11 cellular contexts compared by ENCODE assay signal in genomic region chr13:40681341-40682051, GRCh38. TPM values are rescaled to one million over a fixed set of nuclear protein-coding genes. Genes with fewer than 3 reads are reported as not detected.
A peak's percentile ranks its signal among the peaks of the same experiment; 100 is the strongest.
DNase-seq lines count a peak whose midpoint lies in the region; ATAC-seq, FAIRE-seq and TF ChIP-seq lines count a peak whose summit lies in the region.
"Had no signal": no experiment of that assay in that cellular context is flagged by ENCODE, and none has a peak within 500 bp of the region (broad histone marks: within the 10 kb centered on the region; RNA-seq: fewer than 3 reads in every experiment).

No MANE protein-coding gene starts in this region.

- H3K36me3 ChIP-seq in Caco-2 (ENCODE audit: control insufficient read depth, insufficient read depth, low read length) (no peaks in the 10 kb centered on the region), HUES6 (ENCODE audit: control insufficient read depth, insufficient read depth, low read length) (no peaks in the 10 kb centered on the region), K562 (ENCODE audit: control insufficient read depth, insufficient read depth, low read length) (no peaks in the 10 kb centered on the region)
- H3K36me3 ChIP-seq: spleen had no signal

- no peaks in the 10 kb centered on the region for H3K9me3 ChIP-seq in Caco-2
- no peaks in the 10 kb centered on the region for H3K9me3 ChIP-seq in HUES6 (ENCODE audit: control insufficient read depth, insufficient read depth, low read depth, low read length)
- no peaks in the 10 kb centered on the region for H3K9me3 ChIP-seq in K562 (replicated peaks; ENCODE audit: control insufficient read depth, insufficient read depth, low read depth, low read length)
- H3K9me3 ChIP-seq: spleen had no signal

- TF ChIP-seq CTCF in Caco-2 (IDR thresholded peaks at IDR 0.05; ENCODE audit: insufficient read depth in 1 of 2, low read depth in 1 of 2, low read length in 1 of 2, severe bottlenecking in 1 of 2, unreplicated experiment in 1 of 2) (no peak), K562 (IDR thresholded peaks at IDR 0.05 in 2 of 3, conservative IDR thresholded peaks at IDR 0.05 in 1 of 3; ENCODE audit: insufficient read depth in 2 of 3, low read depth in 1 of 3, low read length in 3 of 3) (no peak)

- DNase-seq in Caco-2, result peak in 1 of 2 experiments; percentile 46
- peak; percentile 17 to 67 (median 30) for DNase-seq in K562 (ENCODE audit: extremely low read depth in 1 of 4, low spot score in 3 of 4)
- peak; percentile 50 to 69 for DNase-seq in lung microvascular endothelial cell (ENCODE audit: low read depth in 2 of 2)
- no peak for DNase-seq in NCI-H2227 treated with DMSO at 0.1 percent for 48 hours (lab: John Stamatoyannopoulos, UW)
- DNase-seq in effector memory CD8-positive, alpha-beta T cell, result no peak
- DNase-seq: amniotic stem cell; CD4-positive, alpha-beta memory T cell; spleen had no signal

- no peak for TF ChIP-seq POLR2A in K562 (conservative IDR thresholded peaks at IDR 0.05)

- H3K4me1 ChIP-seq in Caco-2, result peaks cover 15% of the 10 kb centered on the region
- peaks cover 30% of the 10 kb centered on the region for H3K4me1 ChIP-seq in HUES6 (ENCODE audit: control insufficient read depth, insufficient read depth, low read length)
- H3K4me1 ChIP-seq in K562 (replicated peaks in 1 of 2; ENCODE audit: control insufficient read depth in 2 of 2, insufficient read depth in 2 of 2, low read length in 2 of 2), result peaks cover 0 to 7% of the 10 kb centered on the region in 2 experiments; a peak in 2 of 5 replicates

- H3K9me1 ChIP-seq in K562 (ENCODE audit: control insufficient read depth, insufficient read depth, low read length), result no peaks in the 10 kb centered on the region

- ATAC-seq in K562, result peak; percentile 85
- ATAC-seq in GM19467 (IDR thresholded peaks at IDR 0.05; ENCODE audit: unreplicated experiment), result no peak
- ATAC-seq in HG02981 (IDR thresholded peaks at IDR 0.05; ENCODE audit: unreplicated experiment), result no peak
- no peak for ATAC-seq in effector memory CD8-positive, alpha-beta T cell (replicated peaks)

- no peak overlapping the region for H3K4me3 Mint-ChIP-seq in Caco-2 (ENCODE audit: unreplicated experiment)
- no peak overlapping the region for H3K4me3 Mint-ChIP-seq in effector memory CD8-positive, alpha-beta T cell
- H3K4me3 Mint-ChIP-seq: CD4-positive, alpha-beta memory T cell had no signal

- H2AFZ ChIP-seq in K562 (ENCODE audit: low read depth, low read length), result no peak overlapping the region

- peak; percentile 59 for FAIRE-seq in K562 (lab: Jason Lieb, UNC)

- 9% methylated on average over 5 of the region's 7 CpGs for WGBS in K562 (ENCODE audit: insufficient coverage, low coverage, missing lambda C conversion rate)

- H3K36me3 Mint-ChIP-seq in Caco-2 (ENCODE audit: insufficient read depth, unreplicated experiment), result no peaks in the 10 kb centered on the region
- H3K36me3 Mint-ChIP-seq in effector memory CD8-positive, alpha-beta T cell (ENCODE audit: insufficient read depth), result no peaks in the 10 kb centered on the region
- H3K36me3 Mint-ChIP-seq: CD4-positive, alpha-beta memory T cell had no signal

- peak overlapping the region; percentile 37 for H3K9ac ChIP-seq in HUES6 (ENCODE audit: low read length)
- H3K9ac ChIP-seq in K562 (ENCODE audit: insufficient read depth in 1 of 2, low read depth in 2 of 2, low read length in 2 of 2), result no peak overlapping the region

- no peaks in the 10 kb centered on the region for H3K27me3 Mint-ChIP-seq in Caco-2 (ENCODE audit: insufficient read depth, unreplicated experiment)
- no peaks in the 10 kb centered on the region for H3K27me3 Mint-ChIP-seq in effector memory CD8-positive, alpha-beta T cell
- H3K27me3 Mint-ChIP-seq: CD4-positive, alpha-beta memory T cell had no signal

- H3K79me2 ChIP-seq in K562 (ENCODE audit: control insufficient read depth, insufficient read depth, low read length), result no peaks in the 10 kb centered on the region

- peak; percentile 64 for TF ChIP-seq EP300 in K562 (IDR thresholded peaks at IDR 0.05; ENCODE audit: low read length)

- no TSS peak for BruUV-seq in Caco-2 (replicated peaks; lab: Mats Ljungman, UMichigan)
- BruUV-seq in K562 (replicated peaks; lab: Mats Ljungman, UMichigan), result no TSS peak

- POLR2A ChIA-PET in Caco-2 (lab: Charles Lee), result no interaction called here
- POLR2A ChIA-PET in K562 (lab: Yijun Ruan, JAX), result no interaction called here

- H3K4me1 Mint-ChIP-seq in Caco-2 (ENCODE audit: low read depth, unreplicated experiment), result peaks cover 18% of the 10 kb centered on the region
- H3K4me1 Mint-ChIP-seq in effector memory CD8-positive, alpha-beta T cell (ENCODE audit: low read depth in 2 of 2), result peaks cover 0 to 1% of the 10 kb centered on the region in 2 donors

- CTCF ChIA-PET in Caco-2 (lab: Charles Lee), result interaction anchor here (1.0 to 2.3 kb wide), 3 partner anchors 8 to 739 kb away, joined by 4 to 10 read pairs (median 4); no protein-coding TSS in a partner anchor
- CTCF ChIA-PET in K562 (lab: Yijun Ruan, JAX; ENCODE audit: low intra/inter-chr PET ratio), result no interaction called here

- no peaks in the 10 kb centered on the region for H3K9me3 Mint-ChIP-seq in Caco-2 (ENCODE audit: unreplicated experiment)
- no peaks in the 10 kb centered on the region for H3K9me3 Mint-ChIP-seq in effector memory CD8-positive, alpha-beta T cell
- H3K9me3 Mint-ChIP-seq: CD4-positive, alpha-beta memory T cell had no signal

- H3K27ac ChIP-seq in HUES6 (ENCODE audit: low read depth, low read length) (peak overlapping the region; percentile 59; the same call in 1 of the 2 replicates), K562 (ENCODE audit: extremely low read depth, low read depth, low read length) (no peak overlapping the region)
- H3K27ac ChIP-seq: spleen had no signal

- H3K4me2 ChIP-seq in K562 (ENCODE audit: insufficient read depth, low read length), result no peak overlapping the region; the same call in 1 of the 2 replicates

- in situ Hi-C loops in K562 (cut with MboI), result loop anchor here (25.0 kb wide), 2 partner anchors 619 to 1694 kb away; partner anchors contain the start of gene STOML3

- H3K4me3 ChIP-seq in Caco-2 (ENCODE audit: low read depth, low read length), result no peak overlapping the region
- peak overlapping the region; percentile 40 for H3K4me3 ChIP-seq in HUES6 (ENCODE audit: low read depth, low read length)
- H3K4me3 ChIP-seq in K562, result no peak overlapping the region
- H3K4me3 ChIP-seq: spleen had no signal

- H4K20me1 ChIP-seq in K562 (replicated peaks; ENCODE audit: control insufficient read depth, insufficient read depth, low read length), result peaks cover 6% of the 10 kb centered on the region; the same call in 1 of the 2 replicates

- peak overlapping the region; percentile 51 for H3K27ac Mint-ChIP-seq in Caco-2 (ENCODE audit: unreplicated experiment)
- no peak overlapping the region for H3K27ac Mint-ChIP-seq in effector memory CD8-positive, alpha-beta T cell

- H3K27me3 ChIP-seq in Caco-2 (replicated peaks; ENCODE audit: control insufficient read depth, insufficient read depth, low read length), result no peaks in the 10 kb centered on the region
- H3K27me3 ChIP-seq in HUES6 (ENCODE audit: control insufficient read depth, insufficient read depth, low read length), result no peaks in the 10 kb centered on the region
- no peaks in the 10 kb centered on the region for H3K27me3 ChIP-seq in K562 (ENCODE audit: control insufficient read depth in 2 of 2, insufficient read depth in 2 of 2, low read length in 2 of 2)
- H3K27me3 ChIP-seq: spleen had no signal

- intact Hi-C loops in Caco-2 (cut with micrococcal nuclease; ENCODE audit: unreplicated experiment) (loop anchor here (2.0 kb wide), 3 partner anchors 431 to 997 kb away; no protein-coding TSS in a partner anchor), K562 (cut with micrococcal nuclease) (loop anchor here (2.0 to 10.0 kb wide), 3 partner anchors 613 to 997 kb away; no protein-coding TSS in a partner anchor)

- peak in 1 of 2 experiments; percentile 10; a peak in 1 of 4 replicates for TF ChIP-seq RAD21 in K562 (CRISPR knock-in tag; conservative IDR thresholded peaks at IDR 0.05 in 1 of 2, IDR thresholded peaks at IDR 0.05 in 1 of 2)

TF ChIP-seq in K562, 482 proteins besides CTCF, POLR2A, EP300 and RAD21 (continues in another document):
- TF ChIP-seq CTCFL (IDR thresholded peaks at IDR 0.05; ENCODE audit: borderline replicate concordance, insufficient read depth, low read depth, low read length, poor library complexity, severe bottlenecking), result no peak
- peak; percentile 43; the same call in 1 of the 2 replicates for TF ChIP-seq RNF2 (IDR thresholded peaks at IDR 0.05)

RNA-seq across cellular contexts. Expression of gene FOXO1, which starts 15.1 kb away (rescaled TPM):
- 10.4 and 11.4 TPM in 2 replicates for total RNA-seq in Caco-2 (2022)
- 1.1 and 2.1 TPM in 2 replicates for total RNA-seq in K562 (2011; cell fraction: chromatin; rRNA removed; ENCODE audit: low replicate concordance)
- 1.2 TPM in 2 replicates for total RNA-seq in K562 (2011; cell fraction: nucleolus; rRNA removed)
- 1.5 and 2.4 TPM in 2 replicates for total RNA-seq in K562 (2011; cell fraction: nucleoplasm; rRNA removed)
- 0.18 and 0.33 TPM in 2 replicates for total RNA-seq in K562 (2014; rRNA removed)
- total RNA-seq in K562 (2014; rRNA removed; fragmentation: Illumina TruSeq; extraction: Trizol), result 0.25 and 0.41 TPM in 2 replicates
- total RNA-seq in K562 (2015; rRNA removed; fragmentation: Illumina TruSeq; extraction: Trizol), result 0.04 and 0.15 TPM in 2 replicates
- 0.67 and 0.73 TPM in 2 replicates for total RNA-seq in K562 (2021)
- 0.53 and 1.2 TPM in 2 replicates for polyA plus RNA-seq in K562 (2011; rRNA removed)
- polyA plus RNA-seq in K562 (2011; cell fraction: cytosol; rRNA removed), result 0.51 and 0.83 TPM in 2 replicates
- polyA plus RNA-seq in K562 (2011; cell fraction: nucleus; rRNA removed), result 0.58 and 1.2 TPM in 2 replicates
- polyA plus RNA-seq in K562 (2012), result 0.18 and 0.20 TPM in 2 replicates
- 0.43 and 0.48 TPM in 2 replicates for polyA plus RNA-seq in K562 (2014; fragmentation: Illumina TruSeq; extraction: Trizol)
- under 1 TPM; 0.10 to 0.20 TPM for polyA plus RNA-seq in K562 (2014; fragmentation: Nextera tagmentation; extraction: Ambion mirVana)
- 0.13 and 0.36 TPM in 2 replicates for polyA plus RNA-seq in K562 (2014; rRNA removed)
- polyA minus RNA-seq in K562 (2011; rRNA and poly(A)+ RNA removed), result 1.1 and 3.7 TPM in 2 replicates
- polyA minus RNA-seq in K562 (2011; cell fraction: cytosol; rRNA and poly(A)+ RNA removed), result 1.4 and 1.5 TPM in 2 replicates
- polyA minus RNA-seq in K562 (2011; cell fraction: nucleus; rRNA and poly(A)+ RNA removed), result 0.54 and 1.7 TPM in 2 replicates
- total RNA-seq in lung microvascular endothelial cell, result 16.8 and 21.6 TPM in 2 replicates

Comparison
In these comparisons a context has a peak if more than half of its experiments do, and no peak if none do; other contexts are left out.
1. DNase-seq: peak in K562 (4 of 4) and lung microvascular endothelial cell (2 of 2); none in NCI-H2227 treated with DMSO at 0.1 percent for 48 hours (single experiment) and effector memory CD8-positive, alpha-beta T cell (0 of 3).